ENCODE assay signal across 8 cellular contexts in genomic region chr17:49787932-49788442, GRCh38. TPM values are rescaled to one million over a fixed set of nuclear protein-coding genes. Genes with fewer than 3 reads are reported as not detected.
DNase-seq lines count a peak whose midpoint lies in the region; ATAC-seq and TF ChIP-seq lines count a peak whose summit lies in the region.

No MANE protein-coding gene starts in this region.

- H3K4me1 ChIP-seq in SJSA1 (replicated peaks): peaks cover 9% of the 10 kb centered on the region

- H3K4me1 Mint-ChIP-seq in natural killer cell: peaks cover 47 to 51% of the 10 kb centered on the region in 2 donors

- ATAC-seq in GM19035 (IDR thresholded peaks at IDR 0.05; ENCODE audit: unreplicated experiment) (peak; percentile 3), natural killer cell (peak in 1 of 3 donors; percentile 1), GM21381 (IDR thresholded peaks at IDR 0.05; ENCODE audit: unreplicated experiment) (no peak), GM21360 (IDR thresholded peaks at IDR 0.05; ENCODE audit: unreplicated experiment) (no peak)

- H3K27me3 Mint-ChIP-seq in natural killer cell (ENCODE audit: low read depth in 2 of 2): no peaks in the 10 kb centered on the region

- H3K9me3 Mint-ChIP-seq in natural killer cell: no peaks in the 10 kb centered on the region

- TF ChIP-seq CTCF in coronary artery (IDR thresholded peaks at IDR 0.05) (no peak), natural killer cell (IDR thresholded peaks at IDR 0.05) (no peak)

- H3K36me3 Mint-ChIP-seq in natural killer cell: no peaks in the 10 kb centered on the region

- H3K4me3 ChIP-seq in SJSA1: peak overlapping the region; percentile 90
- H3K4me3 ChIP-seq in coronary artery: peak overlapping the region; percentile 100

- no peaks in the 10 kb centered on the region for H3K27me3 ChIP-seq in SJSA1 (replicated peaks)

- H3K27ac Mint-ChIP-seq in natural killer cell: peak overlapping the region; percentile 99

- DNase-seq in SJSA1 (ENCODE audit: low read depth in 1 of 2, low spot score in 2 of 2): no peak
- no peak for DNase-seq in coronary artery (ENCODE audit: low spot score)
- DNase-seq in natural killer cell: peak; percentile 31
- no peak for DNase-seq in T1000 (lab: John Stamatoyannopoulos, UW)
- no peak for DNase-seq in HK-2 (ENCODE audit: unreplicated experiment)

- H3K27ac ChIP-seq in SJSA1: peak overlapping the region; percentile 94
- H3K27ac ChIP-seq in coronary artery: peak overlapping the region; percentile 99 to 100

- H3K36me3 ChIP-seq in SJSA1: peaks cover 38% of the 10 kb centered on the region

- peak overlapping the region; percentile 99 for H3K4me3 Mint-ChIP-seq in natural killer cell

- no peaks in the 10 kb centered on the region for H3K9me3 ChIP-seq in SJSA1 (replicated peaks)

- intact Hi-C loops in natural killer cell (cut with micrococcal nuclease): loop anchor here (1.0 to 2.0 kb wide), 6 partner anchors 39 to 217 kb away; partner anchors contain the start of gene SPOP

RNA-seq across cellular contexts. Expression of gene KAT7, which starts 0.5 kb away (rescaled TPM):
- 32.6 and 39.4 TPM in 2 replicates for total RNA-seq in SJSA1 (2014; rRNA removed; shearing (Covaris generic))
- 100 to 1,000 TPM; 195 to 231 (median 213) TPM for total RNA-seq in natural killer cell

RNA-seq across cellular contexts. Expression of gene FAM117A, which starts 24.1 kb away (rescaled TPM):
- 1.3 and 2.6 TPM in 2 replicates for total RNA-seq in SJSA1 (2014; rRNA removed; shearing (Covaris generic))
- 10 to 100 TPM; 55.2 to 88.4 (median 79.2) TPM for total RNA-seq in natural killer cell

RNA-seq across cellular contexts. Expression of gene TAC4, which starts 59.9 kb away (rescaled TPM):
- not detected in 2 replicates for total RNA-seq in SJSA1 (2014; rRNA removed; shearing (Covaris generic))
- not detected for total RNA-seq in natural killer cell

Comparison
In these comparisons a context has a peak if more than half of its experiments do, and no peak if none do; other contexts are left out.
1. RNA of gene FAM117A, which starts 24.1 kb away (total RNA-seq): 55.2 to 88.4 TPM in natural killer cell; 1.3 to 2.6 TPM in SJSA1; every median in the first group is over 10 times any median in the second.